18 cellular contexts compared by ENCODE assay signal in genomic region chr15:56358604-56359003, GRCh38. TPM values are rescaled to one million over a fixed set of nuclear protein-coding genes. Genes with fewer than 3 reads are reported as not detected.
DNase-seq lines count a peak whose midpoint lies in the region; ATAC-seq, FAIRE-seq and TF ChIP-seq lines count a peak whose summit lies in the region.
"Had no signal": no experiment of that assay in that cellular context is flagged by ENCODE, and none has a peak within 500 bp of the region (broad histone marks: within the 10 kb centered on the region; RNA-seq: fewer than 3 reads in every experiment).

No MANE protein-coding gene starts in this region.

- no peak for TF ChIP-seq POLR2A in GM12892 (IDR thresholded peaks at IDR 0.05; ENCODE audit: low read depth, low read length)
- no peak for TF ChIP-seq POLR2A in K562 (conservative IDR thresholded peaks at IDR 0.05)

- peak overlapping the region; percentile 65 for H3K27ac Mint-ChIP-seq in neural crest cell (ENCODE audit: unreplicated experiment)
- H3K27ac Mint-ChIP-seq in CD14-positive monocyte: no peak overlapping the region
- H3K27ac Mint-ChIP-seq: CD4-positive, alpha-beta memory T cell had no signal

- H2AFZ ChIP-seq in K562 (ENCODE audit: low read depth, low read length): peak overlapping the region; percentile 46; the same call in 1 of the 2 replicates

- DNase-seq in GM12892 (ENCODE audit: insufficient read length): no peak
- DNase-seq in K562 (ENCODE audit: extremely low read depth in 1 of 4, low spot score in 3 of 4): no peak
- DNase-seq in neural crest cell (ENCODE audit: low read depth, low spot score): no peak
- no peak for DNase-seq in germinal center (ENCODE audit: low spot score)
- DNase-seq in CD14-positive monocyte (ENCODE audit: low spot score): no peak
- DNase-seq: AML-193; BE2C; Calu3; CD4-positive, alpha-beta memory T cell; COR-L47; DMS53; DMS79 treated with DMSO at 0.1 percent for 48 hours; GF-D8; H7; HCEC 1CT had no signal

- H3K36me3 ChIP-seq in K562 (ENCODE audit: control insufficient read depth, insufficient read depth, low read length): no peaks in the 10 kb centered on the region
- H3K36me3 ChIP-seq: BE2C; BLaER1 treated with 17β-estradiol and CSF1 and Interleukin-3, amounts not matched to agents 10 nM and 100 nM had no signal

- no peaks in the 10 kb centered on the region for H3K4me1 Mint-ChIP-seq in neural crest cell
- H3K4me1 Mint-ChIP-seq in CD14-positive monocyte: peaks cover 3% of the 10 kb centered on the region
- H3K4me1 Mint-ChIP-seq: CD4-positive, alpha-beta memory T cell had no signal

- no peak for TF ChIP-seq EP300 in K562 (IDR thresholded peaks at IDR 0.05; ENCODE audit: low read length)

- H3K9ac ChIP-seq in K562 (ENCODE audit: insufficient read depth in 1 of 2, low read depth in 2 of 2, low read length in 2 of 2): no peak overlapping the region
- H3K9ac ChIP-seq: BLaER1 treated with 17β-estradiol and CSF1 and Interleukin-3, amounts not matched to agents 10 nM and 100 nM had no signal

- in situ Hi-C loops in K562 (cut with MboI): no loop called here

- BruUV-seq in K562 (replicated peaks; lab: Mats Ljungman, UMichigan): no TSS peak

- no peaks in the 10 kb centered on the region for H3K9me3 ChIP-seq in K562 (replicated peaks; ENCODE audit: control insufficient read depth, insufficient read depth, low read depth, low read length)
- H3K9me3 ChIP-seq: BE2C had no signal

- ATAC-seq in K562 (no peak), HG03439 (IDR thresholded peaks at IDR 0.05; ENCODE audit: unreplicated experiment) (no peak)

- H3K4me2 ChIP-seq in K562 (ENCODE audit: insufficient read depth, low read length): no peak overlapping the region; the same call in 1 of the 2 replicates
- H3K4me2 ChIP-seq: BLaER1 treated with 17β-estradiol and CSF1 and Interleukin-3, amounts not matched to agents 10 nM and 100 nM had no signal

- TF ChIP-seq CTCF in K562 (IDR thresholded peaks at IDR 0.05 in 2 of 3, conservative IDR thresholded peaks at IDR 0.05 in 1 of 3; ENCODE audit: insufficient read depth in 2 of 3, low read depth in 1 of 3, low read length in 3 of 3) (no peak), neural crest cell (conservative IDR thresholded peaks at IDR 0.05) (no peak), CD14-positive monocyte (IDR thresholded peaks at IDR 0.05) (no peak)

- H4K20me1 ChIP-seq in K562 (replicated peaks; ENCODE audit: control insufficient read depth, insufficient read depth, low read length): no peaks in the 10 kb centered on the region
- H4K20me1 ChIP-seq: BLaER1 treated with 17β-estradiol and CSF1 and Interleukin-3, amounts not matched to agents 10 nM and 100 nM had no signal

- H3K27me3 Mint-ChIP-seq in neural crest cell (ENCODE audit: low read depth) (no peaks in the 10 kb centered on the region), CD14-positive monocyte (ENCODE audit: low read depth in 3 of 3) (peaks cover 0 to 3% (median 0%) of the 10 kb centered on the region in 3 donors)

- no peaks in the 10 kb centered on the region for H3K4me1 ChIP-seq in K562 (replicated peaks in 1 of 2; ENCODE audit: control insufficient read depth in 2 of 2, insufficient read depth in 2 of 2, low read length in 2 of 2)
- H3K4me1 ChIP-seq: BE2C had no signal

- CTCF ChIA-PET in K562 (lab: Yijun Ruan, JAX; ENCODE audit: low intra/inter-chr PET ratio): no interaction called here

- POLR2A ChIA-PET in K562 (lab: Yijun Ruan, JAX): interaction anchor here (0.6 kb wide), 1 partner anchor 1102 kb away, joined by 3 read pairs; no protein-coding TSS in a partner anchor

- no peaks in the 10 kb centered on the region for H3K27me3 ChIP-seq in K562 (ENCODE audit: control insufficient read depth in 2 of 2, insufficient read depth in 2 of 2, low read length in 2 of 2)
- H3K27me3 ChIP-seq: BE2C; BLaER1 treated with 17β-estradiol and CSF1 and Interleukin-3, amounts not matched to agents 10 nM and 100 nM had no signal

- peaks cover 12% of the 10 kb centered on the region for H3K9me3 Mint-ChIP-seq in neural crest cell
- H3K9me3 Mint-ChIP-seq in CD14-positive monocyte: peaks cover 0 to 9% (median 4%) of the 10 kb centered on the region in 7 donors

- H3K36me3 Mint-ChIP-seq in neural crest cell (ENCODE audit: low read depth) (no peaks in the 10 kb centered on the region), CD14-positive monocyte (no peaks in the 10 kb centered on the region)
- H3K36me3 Mint-ChIP-seq: CD4-positive, alpha-beta memory T cell had no signal

- H3K4me3 ChIP-seq in K562: no peak overlapping the region
- H3K4me3 ChIP-seq: BLaER1 treated with 17β-estradiol and CSF1 and Interleukin-3, amounts not matched to agents 10 nM and 100 nM had no signal

- H3K4me3 Mint-ChIP-seq in neural crest cell: no peak overlapping the region
- no peak overlapping the region for H3K4me3 Mint-ChIP-seq in CD14-positive monocyte
- H3K4me3 Mint-ChIP-seq: CD4-positive, alpha-beta memory T cell had no signal

- H3K27ac ChIP-seq in K562 (ENCODE audit: extremely low read depth, low read depth, low read length): no peak overlapping the region
- H3K27ac ChIP-seq: BLaER1 treated with 17β-estradiol and CSF1 and Interleukin-3, amounts not matched to agents 10 nM and 100 nM had no signal

- no peaks in the 10 kb centered on the region for H3K9me1 ChIP-seq in K562 (ENCODE audit: control insufficient read depth, insufficient read depth, low read length)

- H3K79me2 ChIP-seq in K562 (ENCODE audit: control insufficient read depth, insufficient read depth, low read length): no peaks in the 10 kb centered on the region

- intact Hi-C loops in K562 (cut with micrococcal nuclease) (no loop called here), CD14-positive monocyte (cut with micrococcal nuclease) (no loop called here)

- WGBS in K562 (ENCODE audit: insufficient coverage, low coverage, missing lambda C conversion rate): 32% methylated on average over 7 of the region's 7 CpGs

- FAIRE-seq in GM12892 (lab: Jason Lieb, UNC) (peak; percentile 63), K562 (lab: Jason Lieb, UNC) (peak; percentile 63)
- FAIRE-seq: H1 had no signal

- no peak for TF ChIP-seq RAD21 in K562 (CRISPR knock-in tag; conservative IDR thresholded peaks at IDR 0.05 in 1 of 2, IDR thresholded peaks at IDR 0.05 in 1 of 2)

TF ChIP-seq in K562, 482 proteins besides CTCF, POLR2A, EP300 and RAD21 (continues in another document):
- TF ChIP-seq SRF (CRISPR knock-in tag; IDR thresholded peaks at IDR 0.05) (no peak), YBX1 (IDR thresholded peaks at IDR 0.05) (no peak)

RNA-seq across cellular contexts. Expression of gene TEX9, which starts 6.6 kb away (rescaled TPM):
- 61.7 TPM for polyA plus RNA-seq in GM12892 (2012; ENCODE audit: missing spikeins)
- 1.4 and 4.5 TPM in 2 replicates for total RNA-seq in K562 (2011; cell fraction: chromatin; rRNA removed; ENCODE audit: low replicate concordance)
- total RNA-seq in K562 (2011; cell fraction: nucleolus; rRNA removed): 0.66 and 0.83 TPM in 2 replicates
- total RNA-seq in K562 (2011; cell fraction: nucleoplasm; rRNA removed): 1.2 and 2.0 TPM in 2 replicates
- total RNA-seq in K562 (2014; rRNA removed) (0.82 and 2.3 TPM in 2 replicates), K562 (2014; rRNA removed; fragmentation: Illumina TruSeq; extraction: Trizol) (2.8 and 3.3 TPM in 2 replicates), K562 (2015; rRNA removed; fragmentation: Illumina TruSeq; extraction: Trizol) (2.7 and 3.6 TPM in 2 replicates), K562 (2021) (2.1 and 2.7 TPM in 2 replicates), neural crest cell (17.9 and 21.3 TPM in 2 replicates)
- polyA plus RNA-seq in K562 (2011; rRNA removed) (0.93 and 1.1 TPM in 2 replicates), K562 (2014; fragmentation: Illumina TruSeq; extraction: Trizol) (2.5 and 3.4 TPM in 2 replicates), K562 (2014; fragmentation: Nextera tagmentation; extraction: Ambion mirVana) (1 to 10 TPM; 2.1 to 2.4 TPM), K562 (2014; rRNA removed) (1.9 and 2.4 TPM in 2 replicates), CD14-positive monocyte (under 1 TPM in 1 of 2 donors, not detected in 1; 0.46 TPM)
- polyA plus RNA-seq in K562 (2011; cell fraction: cytosol; rRNA removed): 0.30 and 0.37 TPM in 2 replicates
- polyA plus RNA-seq in K562 (2011; cell fraction: nucleus; rRNA removed): 0.81 and 1.5 TPM in 2 replicates
- 2.3 and 5.4 TPM in 2 replicates for polyA plus RNA-seq in K562 (2012)
- 2.1 and 2.3 TPM in 2 replicates for polyA minus RNA-seq in K562 (2011; rRNA and poly(A)+ RNA removed)
- 1.1 TPM in 1 of 2 replicates, not detected in the other for polyA minus RNA-seq in K562 (2011; cell fraction: cytosol; rRNA and poly(A)+ RNA removed)
- polyA minus RNA-seq in K562 (2011; cell fraction: nucleus; rRNA and poly(A)+ RNA removed): 2.8 and 4.3 TPM in 2 replicates
